Comparison of ENCODE assay signal across 1 cellular context in the genomic region with DNA sequence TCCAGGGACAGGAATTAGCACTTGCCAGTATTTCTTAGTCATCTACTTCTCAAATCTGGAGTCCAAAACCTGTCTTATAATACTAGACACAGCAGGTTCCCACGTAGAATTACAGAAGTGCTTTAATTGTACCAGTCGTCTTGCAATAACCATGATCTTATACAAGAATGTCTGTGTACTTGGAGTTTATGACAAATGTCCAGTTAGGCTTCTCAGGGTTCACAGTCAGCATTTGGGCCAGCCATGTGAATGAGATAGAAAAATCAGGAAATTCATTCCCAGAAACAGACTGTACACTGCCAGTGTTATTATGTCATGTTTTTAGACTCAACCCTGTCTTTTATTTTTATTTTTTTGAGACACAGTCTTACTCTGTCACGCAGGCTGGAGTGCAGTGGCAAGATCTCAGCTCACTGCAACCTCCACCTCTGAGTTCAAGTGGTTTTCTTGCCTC.
TF ChIP-seq lines count a peak whose summit lies in the region.

No MANE protein-coding gene starts in this region.

TF ChIP-seq in WTC11, 78 proteins besides CTCF, POLR2A, EP300 and RAD21 (continued from another document):
- TF ChIP-seq, protein P1, sequence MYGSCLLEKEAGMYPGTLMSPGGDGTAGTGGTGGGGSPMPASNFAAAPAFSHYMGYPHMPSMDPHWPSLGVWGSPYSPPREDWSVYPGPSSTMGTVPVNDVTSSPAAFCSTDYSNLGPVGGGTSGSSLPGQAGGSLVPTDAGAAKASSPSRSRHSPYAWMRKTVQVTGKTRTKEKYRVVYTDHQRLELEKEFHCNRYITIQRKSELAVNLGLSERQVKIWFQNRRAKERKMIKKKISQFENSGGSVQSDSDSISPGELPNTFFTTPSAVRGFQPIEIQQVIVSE (CRISPR knock-in tag; IDR thresholded peaks at IDR 0.05; ENCODE audit: borderline replicate concordance), result no peak
- no peak for TF ChIP-seq SMAD4 (CRISPR knock-in tag; IDR thresholded peaks at IDR 0.05)
TF ChIP-seq in WTC11: peak in this region for 0.
